9 cellular contexts compared by ENCODE assay signal in the genomic region with DNA sequence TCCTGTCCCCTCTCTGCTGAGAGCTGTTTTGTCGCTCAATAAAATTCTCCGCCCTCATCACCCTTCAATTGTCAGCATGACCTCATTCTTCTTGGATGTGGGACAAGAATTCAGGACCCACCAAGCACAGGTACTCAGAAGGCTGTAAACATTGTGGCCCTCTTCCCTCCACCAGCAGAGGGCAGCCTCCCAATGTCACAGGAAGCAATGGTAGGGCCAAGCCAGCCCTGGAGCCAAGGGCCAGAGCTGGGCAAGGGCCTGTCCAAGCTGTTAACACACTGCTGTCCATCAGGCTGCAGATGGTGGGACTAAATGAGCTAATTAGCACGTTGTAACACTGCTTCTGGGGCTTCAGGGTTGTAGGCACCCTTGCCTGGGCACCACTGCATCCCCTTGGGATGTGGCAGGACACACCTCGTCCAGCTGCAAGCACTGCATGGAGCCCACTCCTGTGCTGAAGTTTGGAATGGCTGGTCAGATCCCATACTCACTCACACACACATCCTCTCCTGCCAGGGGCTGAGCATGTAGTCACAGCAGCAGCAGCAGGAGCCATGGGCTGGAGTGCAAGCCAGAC.
DNase-seq lines count a peak whose midpoint lies in the region; ATAC-seq and TF ChIP-seq lines count a peak whose summit lies in the region.
"Had no signal": no experiment of that assay in that cellular context is flagged by ENCODE, and none has a peak within 500 bp of the region (broad histone marks: within the 10 kb centered on the region; RNA-seq: fewer than 3 reads in every experiment).

No MANE protein-coding gene starts in this region.

- TF ChIP-seq POLR2A in esophagus muscularis mucosa (IDR thresholded peaks at IDR 0.05; ENCODE audit: low read depth), result no peak
- no peak for TF ChIP-seq POLR2A in upper lobe of left lung (IDR thresholded peaks at IDR 0.05)

- no peaks in the 10 kb centered on the region for H3K36me3 ChIP-seq in esophagus muscularis mucosa
- H3K36me3 ChIP-seq in upper lobe of left lung, result no peaks in the 10 kb centered on the region

- no peaks in the 10 kb centered on the region for H3K9me3 ChIP-seq in esophagus muscularis mucosa
- peaks cover 0 to 6% (median 0%) of the 10 kb centered on the region in 4 donors for H3K9me3 ChIP-seq in upper lobe of left lung

- intact Hi-C loops in natural killer cell (cut with micrococcal nuclease), result no loop called here
- intact Hi-C loops in esophagus muscularis mucosa (cut with DNase I), result no loop called here

- no peaks in the 10 kb centered on the region for H3K27me3 ChIP-seq in esophagus muscularis mucosa
- no peaks in the 10 kb centered on the region for H3K27me3 ChIP-seq in upper lobe of left lung

- ATAC-seq in natural killer cell (no peak), upper lobe of left lung (ENCODE audit: low FRiP score in 2 of 2) (peak; percentile 55 to 70), HG03571 (IDR thresholded peaks at IDR 0.05; ENCODE audit: unreplicated experiment) (no peak)
- no peak for ATAC-seq in natural killer cell treated with Interleukin-12 subunit alpha and Interleukin-12 subunit beta and Interleukin-15 and Interleukin-18, amount 100 ng/mL, for 72 hours

- TF ChIP-seq CTCF in natural killer cell (IDR thresholded peaks at IDR 0.05), result peak; percentile 22
- TF ChIP-seq CTCF in esophagus muscularis mucosa (IDR thresholded peaks at IDR 0.05), result peak in 2 of 3 experiments; percentile 12 to 38
- TF ChIP-seq CTCF in upper lobe of left lung (IDR thresholded peaks at IDR 0.05), result peak in 2 of 6 experiments; percentile 17 to 44

- no peak overlapping the region for H3K4me3 Mint-ChIP-seq in natural killer cell
- no peak overlapping the region for H3K4me3 Mint-ChIP-seq in natural killer cell treated with Interleukin-12 subunit alpha and Interleukin-12 subunit beta and Interleukin-15 and Interleukin-18, amount 100 ng/mL, for 72 hours

- WGBS in esophagus muscularis mucosa, result 78% methylated on average over 3 of the region's 4 CpGs
- 81 to 90% methylated on average over 3 to 4 of the region's 4 CpGs for WGBS in upper lobe of left lung, 2 donors

- H3K27me3 Mint-ChIP-seq in natural killer cell (ENCODE audit: low read depth in 2 of 2), result peaks cover 0 to 6% of the 10 kb centered on the region in 2 donors
- H3K27me3 Mint-ChIP-seq in natural killer cell treated with Interleukin-12 subunit alpha and Interleukin-12 subunit beta and Interleukin-15 and Interleukin-18, amount 100 ng/mL, for 72 hours, result peaks cover 0 to 2% of the 10 kb centered on the region in 2 donors

- H3K4me1 ChIP-seq in esophagus muscularis mucosa, result peaks cover 7 to 25% (median 18%) of the 10 kb centered on the region in 4 donors
- H3K4me1 ChIP-seq in upper lobe of left lung, result peaks cover 0 to 19% (median 0%) of the 10 kb centered on the region in 4 donors

- TF ChIP-seq EP300 in esophagus muscularis mucosa (IDR thresholded peaks at IDR 0.05) (no peak), upper lobe of left lung (IDR thresholded peaks at IDR 0.05) (no peak)

- H3K27ac Mint-ChIP-seq in natural killer cell, result no peak overlapping the region
- H3K27ac Mint-ChIP-seq in natural killer cell treated with Interleukin-12 subunit alpha and Interleukin-12 subunit beta and Interleukin-15 and Interleukin-18, amount 100 ng/mL, for 72 hours, result no peak overlapping the region

- H3K9me3 Mint-ChIP-seq in natural killer cell, result peaks cover 0 to 3% of the 10 kb centered on the region in 2 donors
- H3K9me3 Mint-ChIP-seq in natural killer cell treated with Interleukin-12 subunit alpha and Interleukin-12 subunit beta and Interleukin-15 and Interleukin-18, amount 100 ng/mL, for 72 hours, result no peaks in the 10 kb centered on the region

- no peak for DNase-seq in natural killer cell
- no peak for DNase-seq in natural killer cell treated with Interleukin-12 subunit alpha and Interleukin-12 subunit beta and Interleukin-15 and Interleukin-18, amount 100 ng/mL, for 72 hours (ENCODE audit: low spot score)
- peak; percentile 24 for DNase-seq in OCI-M1 (lab: John Stamatoyannopoulos, UW)
- no peak for DNase-seq in esophagus muscularis mucosa (ENCODE audit: extremely low spot score)
- no peak for DNase-seq in upper lobe of left lung
- no peak for DNase-seq in D341Med (ENCODE audit: low spot score)
- DNase-seq in pons (ENCODE audit: low spot score), result no peak
- DNase-seq: DMS153 had no signal

- H3K4me1 Mint-ChIP-seq in natural killer cell, result peaks cover 5 to 9% of the 10 kb centered on the region in 2 donors
- peaks cover 6 to 10% of the 10 kb centered on the region in 2 donors for H3K4me1 Mint-ChIP-seq in natural killer cell treated with Interleukin-12 subunit alpha and Interleukin-12 subunit beta and Interleukin-15 and Interleukin-18, amount 100 ng/mL, for 72 hours (ENCODE audit: low read depth in 2 of 2)

- no peak overlapping the region for H3K27ac ChIP-seq in esophagus muscularis mucosa (replicated peaks in 1 of 4)
- no peak overlapping the region for H3K27ac ChIP-seq in upper lobe of left lung

- H3K4me3 ChIP-seq in esophagus muscularis mucosa (no peak overlapping the region), upper lobe of left lung (no peak overlapping the region)

- H3K36me3 Mint-ChIP-seq in natural killer cell, result no peaks in the 10 kb centered on the region
- H3K36me3 Mint-ChIP-seq in natural killer cell treated with Interleukin-12 subunit alpha and Interleukin-12 subunit beta and Interleukin-15 and Interleukin-18, amount 100 ng/mL, for 72 hours, result no peaks in the 10 kb centered on the region

Comparison
In these comparisons a context has a peak if more than half of its experiments do, and no peak if none do; other contexts are left out.
1. ATAC-seq: peak in upper lobe of left lung (2 of 2); none in natural killer cell (0 of 3), natural killer cell treated with Interleukin-12 subunit alpha and Interleukin-12 subunit beta and Interleukin-15 and Interleukin-18, amount 100 ng/mL, for 72 hours (0 of 2) and HG03571 (single experiment).